8 cellular contexts compared by ENCODE assay signal in genomic region chr19:11693505-11694499, GRCh38. TPM values are rescaled to one million over a fixed set of nuclear protein-coding genes. Genes with fewer than 3 reads are reported as not detected.
DNase-seq lines count a peak whose midpoint lies in the region; ATAC-seq and TF ChIP-seq lines count a peak whose summit lies in the region.

No MANE protein-coding gene starts in this region.

- H3K27me3 ChIP-seq in WERI-Rb-1 (ENCODE audit: insufficient read depth, low read depth, severe bottlenecking), result no peaks in the 10 kb centered on the region
- no peaks in the 10 kb centered on the region for H3K27me3 ChIP-seq in right cardiac atrium (ENCODE audit: control insufficient read depth, insufficient read depth)

- H3K9me3 ChIP-seq in WERI-Rb-1 (ENCODE audit: severe bottlenecking) (no peaks in the 10 kb centered on the region), right cardiac atrium (ENCODE audit: control insufficient read depth, low read length) (no peaks in the 10 kb centered on the region)

- ATAC-seq in right cardiac atrium, result peak in 1 of 2 donors; percentile 11
- ATAC-seq in HG02840 (IDR thresholded peaks at IDR 0.05; ENCODE audit: low FRiP score, unreplicated experiment), result no peak
- no peak for ATAC-seq in HG02870 (IDR thresholded peaks at IDR 0.05; ENCODE audit: unreplicated experiment)

- H3K4me3 ChIP-seq in LNCaP clone FGC (ENCODE audit: low read depth, low read length) (peak overlapping the region; percentile 74), WERI-Rb-1 (ENCODE audit: low read depth, low read length) (peak overlapping the region; percentile 93), right cardiac atrium (ENCODE audit: low read length) (peak overlapping the region; percentile 87), skin epidermis (peak overlapping the region; percentile 48 to 81 (median 56))

- H3K27ac ChIP-seq in WERI-Rb-1 (peak overlapping the region; percentile 90), right cardiac atrium (ENCODE audit: low read length) (no peak overlapping the region), skin epidermis (peak overlapping the region in 13 of 21 experiments; percentile 15 to 83 (median 67))

- peaks cover 18% of the 10 kb centered on the region for H3K36me3 ChIP-seq in WERI-Rb-1

- TF ChIP-seq CTCF in LNCaP clone FGC (IDR thresholded peaks at IDR 0.05; ENCODE audit: control insufficient read depth, extremely low read depth, insufficient read depth) (peak; percentile 36), WERI-Rb-1 (IDR thresholded peaks at IDR 0.05; ENCODE audit: low read depth, low read length) (no peak)

- peak; percentile 55 for DNase-seq in DMS153 (lab: John Stamatoyannopoulos, UW)
- no peak for DNase-seq in DMS153 treated with DMSO at 0.1 percent for 48 hours (lab: John Stamatoyannopoulos, UW; ENCODE audit: unreplicated experiment)
- peak; percentile 35 for DNase-seq in LNCaP clone FGC (ENCODE audit: low read depth)
- peak; percentile 91 for DNase-seq in WERI-Rb-1
- DNase-seq in right cardiac atrium, result no peak

- H3K4me1 ChIP-seq in right cardiac atrium (ENCODE audit: control insufficient read depth, insufficient read depth, low read length), result no peaks in the 10 kb centered on the region

- WGBS in right cardiac atrium, result 25% methylated on average over 16 of the region's 16 CpGs

- intact Hi-C loops in right cardiac atrium (cut with DNase I), result no loop called here

RNA-seq across cellular contexts. Expression of gene ZNF823, which starts 44.9 kb away (rescaled TPM):
- 1 to 10 TPM; 2.6 to 6.0 (median 4.5) TPM for total RNA-seq in right cardiac atrium
- polyA plus RNA-seq in right cardiac atrium, result 2.2 TPM

Comparison
In these comparisons a context has a peak if more than half of its experiments do, and no peak if none do; other contexts are left out.
1. DNase-seq: peak in DMS153 (single experiment), LNCaP clone FGC (single experiment) and WERI-Rb-1 (single experiment); none in DMS153 treated with DMSO at 0.1 percent for 48 hours (single experiment) and right cardiac atrium (0 of 3).
2. Peak in every context shown above with its lines, with median percentiles within 50 percentile points of each other: H3K4me3 ChIP-seq.